In genomic region chr19:16045171-16045570, GRCh38 we compare ENCODE assay signal across 9 cellular contexts.
"Had no signal": no experiment of that assay in that cellular context is flagged by ENCODE, and none has a peak within 500 bp of the region (broad histone marks: within the 10 kb centered on the region; RNA-seq: fewer than 3 reads in every experiment).

No MANE protein-coding gene starts in this region.

- FAIRE-seq: H1, H54, K562 had no signal

- DNase-seq: H9, HCEC 1CT, HFFc6, IMR-90 had no signal

- H3K27ac ChIP-seq: HL-60 had no signal

- H3K4me2 ChIP-seq: GM23338 had no signal

- H3K4me3 ChIP-seq: GM23338, K562 had no signal

- H2AFZ ChIP-seq: GM23338 had no signal

- ATAC-seq: GM23338, K562 had no signal
